In the genomic region with DNA sequence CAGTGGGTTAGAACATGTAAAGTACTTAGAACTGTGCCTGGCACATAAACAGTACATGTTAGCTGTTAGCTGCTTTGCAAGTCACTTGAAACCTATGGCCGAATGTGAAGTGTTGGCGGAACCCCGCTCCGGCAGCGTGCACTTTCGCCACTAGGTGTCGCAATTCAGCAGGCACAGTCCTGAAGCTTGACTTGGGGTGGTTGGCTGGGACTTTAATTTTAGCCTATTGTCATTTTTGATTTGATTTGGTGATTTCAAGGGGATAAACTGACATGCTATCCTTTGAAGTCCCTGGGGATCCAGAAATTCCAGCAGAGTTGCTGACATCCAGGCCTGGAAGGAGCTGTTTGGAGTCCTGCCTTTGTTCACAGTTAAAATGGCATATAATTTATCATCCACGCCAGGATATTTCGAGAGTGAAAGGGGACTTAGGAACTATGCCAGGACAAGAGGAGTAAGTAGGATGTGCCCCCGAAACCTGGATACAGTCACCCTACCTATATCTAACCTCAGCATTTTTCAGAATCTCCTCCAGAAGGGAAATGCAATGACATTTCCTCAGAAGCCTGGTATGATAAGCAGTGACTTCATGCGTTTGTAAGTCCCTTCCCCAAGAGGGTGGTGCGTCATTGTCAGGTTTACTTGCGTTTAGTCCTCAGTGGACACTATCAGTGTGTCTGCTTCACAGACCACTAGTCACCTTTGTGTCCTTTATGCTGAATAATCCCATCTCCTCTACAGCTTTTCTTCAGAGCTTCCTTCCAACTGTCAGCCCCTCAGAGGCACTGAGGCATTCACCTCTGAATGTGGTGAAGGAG, we compare ENCODE assay signal across 1 cellular context.
TF ChIP-seq lines count a peak whose summit lies in the region.

No MANE protein-coding gene starts in this region.

TF ChIP-seq in K562, 482 proteins besides CTCF, POLR2A, EP300 and RAD21 (continued from another document):
- TF ChIP-seq KLF16 (IDR thresholded peaks at IDR 0.05) (0 out of 2 replicates have a peak, but pooled peaks have one; percentile 36), MTA1 (IDR thresholded peaks at IDR 0.05; ENCODE audit: borderline replicate concordance) (no peak), SMC3 (conservative IDR thresholded peaks at IDR 0.05; ENCODE audit: insufficient read depth, low read depth, low read length) (peak; percentile 60), CREM (IDR thresholded peaks at IDR 0.05; ENCODE audit: low read depth) (peak; percentile 33; the same call in 1 of the 2 replicates), CREB1 (IDR thresholded peaks at IDR 0.05) (0 out of 2 replicates have a peak, but pooled peaks have one; percentile 17), CREB1 (CRISPR knock-in tag; IDR thresholded peaks at IDR 0.05) (no peak), SRSF9 (IDR thresholded peaks at IDR 0.05; ENCODE audit: borderline replicate concordance, low read depth, low read length) (no peak), CEBPB (tag; IDR thresholded peaks at IDR 0.05) (peak; percentile 37; the same call in 1 of the 2 replicates), RB1 (IDR thresholded peaks at IDR 0.05; ENCODE audit: low read depth) (peak; percentile 46; the same call in 1 of the 2 replicates), YY1 (IDR thresholded peaks at IDR 0.05; ENCODE audit: borderline replicate concordance in 1 of 3, control insufficient read depth in 1 of 3, extremely low read depth in 1 of 3, insufficient read depth in 3 of 3, insufficient read length in 1 of 3, insufficient replicate concordance in 2 of 3, low read depth in 1 of 3, low read length in 2 of 3) (peak in 1 of 3 experiments; percentile 35)
- TF ChIP-seq, protein P1, sequence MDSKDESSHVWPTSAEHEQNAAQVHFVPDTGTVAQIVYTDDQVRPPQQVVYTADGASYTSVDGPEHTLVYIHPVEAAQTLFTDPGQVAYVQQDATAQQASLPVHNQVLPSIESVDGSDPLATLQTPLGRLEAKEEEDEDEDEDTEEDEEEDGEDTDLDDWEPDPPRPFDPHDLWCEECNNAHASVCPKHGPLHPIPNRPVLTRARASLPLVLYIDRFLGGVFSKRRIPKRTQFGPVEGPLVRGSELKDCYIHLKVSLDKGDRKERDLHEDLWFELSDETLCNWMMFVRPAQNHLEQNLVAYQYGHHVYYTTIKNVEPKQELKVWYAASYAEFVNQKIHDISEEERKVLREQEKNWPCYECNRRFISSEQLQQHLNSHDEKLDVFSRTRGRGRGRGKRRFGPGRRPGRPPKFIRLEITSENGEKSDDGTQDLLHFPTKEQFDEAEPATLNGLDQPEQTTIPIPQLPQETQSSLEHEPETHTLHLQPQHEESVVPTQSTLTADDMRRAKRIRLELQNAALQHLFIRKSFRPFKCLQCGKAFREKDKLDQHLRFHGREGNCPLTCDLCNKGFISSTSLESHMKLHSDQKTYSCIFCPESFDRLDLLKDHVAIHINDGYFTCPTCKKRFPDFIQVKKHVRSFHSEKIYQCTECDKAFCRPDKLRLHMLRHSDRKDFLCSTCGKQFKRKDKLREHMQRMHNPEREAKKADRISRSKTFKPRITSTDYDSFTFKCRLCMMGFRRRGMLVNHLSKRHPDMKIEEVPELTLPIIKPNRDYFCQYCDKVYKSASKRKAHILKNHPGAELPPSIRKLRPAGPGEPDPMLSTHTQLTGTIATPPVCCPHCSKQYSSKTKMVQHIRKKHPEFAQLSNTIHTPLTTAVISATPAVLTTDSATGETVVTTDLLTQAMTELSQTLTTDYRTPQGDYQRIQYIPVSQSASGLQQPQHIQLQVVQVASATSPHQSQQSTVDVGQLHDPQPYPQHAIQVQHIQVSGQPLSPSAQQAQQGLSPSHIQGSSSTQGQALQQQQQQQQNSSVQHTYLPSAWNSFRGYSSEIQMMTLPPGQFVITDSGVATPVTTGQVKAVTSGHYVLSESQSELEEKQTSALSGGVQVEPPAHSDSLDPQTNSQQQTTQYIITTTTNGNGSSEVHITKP (IDR thresholded peaks at IDR 0.05; ENCODE audit: partially characterized antibody), result no peak
- TF ChIP-seq, protein P2, sequence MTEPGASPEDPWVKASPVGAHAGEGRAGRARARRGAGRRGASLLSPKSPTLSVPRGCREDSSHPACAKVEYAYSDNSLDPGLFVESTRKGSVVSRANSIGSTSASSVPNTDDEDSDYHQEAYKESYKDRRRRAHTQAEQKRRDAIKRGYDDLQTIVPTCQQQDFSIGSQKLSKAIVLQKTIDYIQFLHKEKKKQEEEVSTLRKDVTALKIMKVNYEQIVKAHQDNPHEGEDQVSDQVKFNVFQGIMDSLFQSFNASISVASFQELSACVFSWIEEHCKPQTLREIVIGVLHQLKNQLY (CRISPR knock-in tag; conservative IDR thresholded peaks at IDR 0.05), result no peak
